14 cellular contexts compared by ENCODE assay signal in the genomic region with DNA sequence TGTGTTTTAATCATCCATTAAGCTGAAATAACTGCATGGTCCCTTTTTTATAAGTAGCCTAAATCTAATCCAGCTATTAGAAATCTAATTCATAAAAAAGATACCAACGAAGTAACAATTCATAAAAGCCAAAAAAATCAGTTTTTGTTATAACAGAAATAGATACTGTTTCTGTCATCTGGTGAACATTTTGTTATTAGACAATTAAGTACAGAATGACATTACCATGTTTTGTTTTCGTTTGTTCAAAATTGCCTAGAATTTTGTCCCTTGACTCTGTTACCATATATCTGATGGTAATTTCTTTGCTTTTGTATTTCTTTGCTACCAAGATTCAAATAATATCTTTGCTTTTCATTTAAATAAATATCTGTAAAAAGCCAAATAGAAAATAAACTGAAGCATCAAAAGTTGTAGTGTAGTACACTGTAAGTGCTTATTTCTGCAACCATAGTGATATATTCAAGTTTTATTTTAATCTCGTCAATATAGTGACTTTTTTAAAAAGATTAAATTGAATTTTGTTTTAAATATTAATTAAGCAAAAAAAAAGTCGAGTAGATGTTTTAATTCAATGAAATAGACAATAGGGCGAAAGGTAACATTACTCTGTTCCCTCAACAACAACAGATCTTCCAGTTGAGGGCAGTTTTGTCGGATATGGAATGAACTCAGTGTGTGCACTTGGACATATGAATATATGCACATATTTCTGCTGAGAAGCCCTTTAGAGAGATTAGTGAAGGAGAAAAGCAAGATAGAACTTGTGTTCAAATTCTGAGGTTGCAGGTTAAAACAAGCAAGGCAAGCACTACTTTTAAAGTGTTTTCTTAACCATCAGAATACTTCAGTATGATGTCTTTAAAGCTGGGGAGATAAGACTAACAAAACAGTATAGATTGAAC. TPM values are rescaled to one million over a fixed set of nuclear protein-coding genes. Genes with fewer than 3 reads are reported as not detected.
"Had no signal": no experiment of that assay in that cellular context is flagged by ENCODE, and none has a peak within 500 bp of the region (broad histone marks: within the 10 kb centered on the region; RNA-seq: fewer than 3 reads in every experiment).

No MANE protein-coding gene starts in this region.

- DNase-seq: activated CD4-positive, CD25-positive, alpha-beta regulatory T cell treated with anti-CD3 and anti-CD28 coated beads, Interleukin-2, amount 50 U/mL, for 72 hours; activated naive CD4-positive, alpha-beta T cell; activated naive CD8-positive, alpha-beta T cell treated with anti-CD3 and anti-CD28 coated beads, Interleukin-2, amount 10 ng/mL, durations not matched to agents 7 days and 5 days; activated T-cell treated with anti-CD3 and anti-CD28 coated beads for 4 hours; esophagus squamous epithelium; foreskin fibroblast; kidney glomerular epithelial cell; left ventricle myocardium superior; psoas muscle; spleen; stimulated activated naive CD8-positive, alpha-beta T cell treated with anti-CD3 and anti-CD28 coated beads, Interleukin-15, amount 100 ng/mL, for 72 hours had no signal

- H3K9me3 ChIP-seq: esophagus squamous epithelium, psoas muscle had no signal

- H3K36me3 ChIP-seq: esophagus squamous epithelium, spleen had no signal

- ATAC-seq: left ventricle myocardium superior; natural killer cell treated with Interleukin-12 subunit alpha and Interleukin-12 subunit beta and Interleukin-15 and Interleukin-18, amount 100 ng/mL, for 72 hours; psoas muscle; sciatic nerve; stimulated activated naive CD8-positive, alpha-beta T cell treated with anti-CD3 and anti-CD28 coated beads, Interleukin-15, amount 100 ng/mL, for 72 hours had no signal

- H3K4me3 ChIP-seq: coronary artery, esophagus squamous epithelium, psoas muscle, spleen had no signal

- H3K27ac ChIP-seq: coronary artery, esophagus squamous epithelium, psoas muscle, spleen had no signal

RNA-seq across cellular contexts. Expression of gene IGF2BP3, which starts 7.9 kb away (rescaled TPM):
- total RNA-seq: left ventricle myocardium superior had no signal
